10 cellular contexts compared by ENCODE assay signal in the genomic region with DNA sequence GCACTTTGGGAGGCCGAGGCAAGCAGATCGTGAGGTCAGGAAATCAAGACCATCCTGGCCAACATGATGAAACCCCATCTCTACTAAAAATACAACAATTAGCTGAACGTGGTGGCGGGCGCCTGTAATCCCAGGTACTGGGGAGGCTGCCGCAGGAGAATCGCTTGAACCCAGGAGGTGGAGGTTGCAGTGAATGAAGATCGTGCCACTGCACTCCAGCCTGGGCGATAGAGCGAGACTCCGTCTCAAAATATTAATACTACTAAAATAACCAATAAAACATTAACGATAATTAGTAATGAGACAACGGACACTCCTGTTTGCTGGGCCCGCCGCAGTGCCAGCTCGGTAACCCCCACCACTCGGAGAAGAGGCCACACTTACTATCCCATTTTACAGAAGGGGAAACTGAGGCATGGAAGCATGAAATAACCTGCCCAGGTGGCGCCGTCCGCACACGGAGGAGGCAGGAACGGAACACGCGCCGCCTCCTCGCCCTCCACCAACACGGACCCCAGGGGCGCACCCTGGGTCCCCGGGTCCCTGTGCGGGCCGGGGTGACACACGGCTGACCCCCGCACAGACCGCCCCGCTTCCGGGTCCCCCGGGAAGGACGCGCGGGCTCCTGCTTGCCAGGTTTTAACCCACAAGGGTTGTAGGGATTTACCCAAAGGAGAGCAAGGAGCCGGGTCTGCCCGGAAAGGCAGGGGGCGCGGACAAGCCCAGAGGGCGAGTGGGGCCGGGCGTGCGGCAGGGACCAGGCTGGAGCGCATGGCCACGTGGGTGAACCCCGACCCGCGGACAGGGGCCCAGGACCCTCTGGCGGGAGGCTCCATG. TPM values are rescaled to one million over a fixed set of nuclear protein-coding genes. Genes with fewer than 3 reads are reported as not detected.
A peak's percentile ranks its signal among the peaks of the same experiment; 100 is the strongest.
DNase-seq lines count a peak whose midpoint lies in the region; ATAC-seq and TF ChIP-seq lines count a peak whose summit lies in the region.
"Had no signal": no experiment of that assay in that cellular context is flagged by ENCODE, and none has a peak within 500 bp of the region (broad histone marks: within the 10 kb centered on the region; RNA-seq: fewer than 3 reads in every experiment).

No MANE protein-coding gene starts in this region.

- H3K36me3 Mint-ChIP-seq in CD4-positive, alpha-beta T cell (ENCODE audit: low read depth): peaks cover 36% of the 10 kb centered on the region
- H3K36me3 Mint-ChIP-seq in activated CD4-positive, alpha-beta memory T cell treated with anti-CD3 and anti-CD28 coated beads for 36 hours: peaks cover 5% of the 10 kb centered on the region
- H3K36me3 Mint-ChIP-seq in immature natural killer cell: peaks cover 0 to 4% (median 0%) of the 10 kb centered on the region in 3 donors

- peak overlapping the region; percentile 94 for H3K4me3 Mint-ChIP-seq in CD4-positive, alpha-beta T cell
- H3K4me3 Mint-ChIP-seq in activated CD4-positive, alpha-beta memory T cell treated with anti-CD3 and anti-CD28 coated beads for 36 hours: peak overlapping the region; percentile 67
- H3K4me3 Mint-ChIP-seq in immature natural killer cell: peak overlapping the region; percentile 75 to 82 (median 77)

- peaks cover 42% of the 10 kb centered on the region for H3K4me1 Mint-ChIP-seq in CD4-positive, alpha-beta T cell (ENCODE audit: low read depth)
- H3K4me1 Mint-ChIP-seq in activated CD4-positive, alpha-beta memory T cell treated with anti-CD3 and anti-CD28 coated beads for 36 hours (ENCODE audit: low read depth): peaks cover 47% of the 10 kb centered on the region
- H3K4me1 Mint-ChIP-seq in immature natural killer cell: peaks cover 25 to 31% of the 10 kb centered on the region in 2 donors

- no peak for TF ChIP-seq CTCF in CD4-positive, alpha-beta T cell (IDR thresholded peaks at IDR 0.05)
- no peak for TF ChIP-seq CTCF in left lung (IDR thresholded peaks at IDR 0.05)

- H3K27ac Mint-ChIP-seq in CD4-positive, alpha-beta T cell: peak overlapping the region; percentile 100
- H3K27ac Mint-ChIP-seq in activated CD4-positive, alpha-beta memory T cell treated with anti-CD3 and anti-CD28 coated beads for 36 hours: peak overlapping the region; percentile 70
- peak overlapping the region; percentile 68 to 91 (median 88) for H3K27ac Mint-ChIP-seq in immature natural killer cell

- H3K4me1 ChIP-seq in left lung: peaks cover 5 to 75% of the 10 kb centered on the region in 2 donors

- no peaks in the 10 kb centered on the region for H3K9me3 ChIP-seq in CD4-positive, alpha-beta T cell (ENCODE audit: control insufficient read depth, low read length)
- no peaks in the 10 kb centered on the region for H3K9me3 ChIP-seq in left lung
- H3K9me3 ChIP-seq: mucosa of descending colon had no signal

- no peak for DNase-seq in CD4-positive, alpha-beta T cell
- DNase-seq in activated CD4-positive, alpha-beta memory T cell treated with anti-CD3 and anti-CD28 coated beads for 36 hours: no peak
- no peak for DNase-seq in immature natural killer cell
- DNase-seq in ACHN: no peak
- DNase-seq in middle frontal gyrus (ENCODE audit: extremely low spot score, low spot score): no peak
- no peak for DNase-seq in left lung
- DNase-seq: NCI-H345 had no signal

- H3K36me3 ChIP-seq in left lung: no peaks in the 10 kb centered on the region

- no peaks in the 10 kb centered on the region for H3K27me3 ChIP-seq in CD4-positive, alpha-beta T cell (ENCODE audit: control insufficient read depth, insufficient read depth, low read length)
- H3K27me3 ChIP-seq in left lung: peaks cover 0 to 5% of the 10 kb centered on the region in 2 donors

- peak overlapping the region in 1 of 2 donors; percentile 69 for H3K4me3 ChIP-seq in left lung
- H3K4me3 ChIP-seq: mucosa of descending colon had no signal

- no peaks in the 10 kb centered on the region for H3K27me3 Mint-ChIP-seq in CD4-positive, alpha-beta T cell
- H3K27me3 Mint-ChIP-seq in activated CD4-positive, alpha-beta memory T cell treated with anti-CD3 and anti-CD28 coated beads for 36 hours: no peaks in the 10 kb centered on the region
- H3K27me3 Mint-ChIP-seq in immature natural killer cell (ENCODE audit: low read depth in 3 of 3): peaks cover 5 to 29% (median 13%) of the 10 kb centered on the region in 3 donors

- peak overlapping the region; percentile 72 for H3K27ac ChIP-seq in CD4-positive, alpha-beta T cell (ENCODE audit: low read depth, low read length)
- peak overlapping the region in 1 of 2 donors; percentile 37 for H3K27ac ChIP-seq in left lung
- H3K27ac ChIP-seq: HL-60, VCaP had no signal

- CTCF ChIA-PET in CD4-positive, alpha-beta T cell (lab: Charles Lee): no interaction called here
- CTCF ChIA-PET in activated CD4-positive, alpha-beta memory T cell treated with anti-CD3 and anti-CD28 coated beads for 36 hours (lab: Charles Lee): interaction anchor here (0.8 to 1.6 kb wide), 2 partner anchors 70 to 142 kb away, joined by 3 read pairs; no protein-coding TSS in a partner anchor

- intact Hi-C loops in CD4-positive, alpha-beta T cell (cut with DNase I, micrococcal nuclease): no loop called here
- intact Hi-C loops in activated CD4-positive, alpha-beta memory T cell treated with anti-CD3 and anti-CD28 coated beads for 36 hours (cut with micrococcal nuclease): loop anchor here (10.0 kb wide), 1 partner anchor 247 kb away; the partner anchor contains the start of gene RNF126
- intact Hi-C loops in left lung (cut with DNase I): no loop called here

- POLR2A ChIA-PET in CD4-positive, alpha-beta T cell (lab: Charles Lee): interaction anchor here (1.1 to 11.1 kb wide), 2 partner anchors 16 to 39 kb away, joined by 3 to 183 read pairs; partner anchors contain the start of genes MED16 and RNU6-9
- POLR2A ChIA-PET in activated CD4-positive, alpha-beta memory T cell treated with anti-CD3 and anti-CD28 coated beads for 36 hours (lab: Charles Lee): no interaction called here

- H3K9me3 Mint-ChIP-seq in CD4-positive, alpha-beta T cell: no peaks in the 10 kb centered on the region
- no peaks in the 10 kb centered on the region for H3K9me3 Mint-ChIP-seq in activated CD4-positive, alpha-beta memory T cell treated with anti-CD3 and anti-CD28 coated beads for 36 hours
- no peaks in the 10 kb centered on the region for H3K9me3 Mint-ChIP-seq in immature natural killer cell

- in situ Hi-C loops in ACHN (cut with HindIII; ENCODE audit: low pct_ligation_motif_present, low pct_unique_long_range_greater_than_20kb, low sequenced_read_pairs): no loop called here

- ATAC-seq in CD4-positive, alpha-beta T cell (ENCODE audit: poor library complexity): no peak
- ATAC-seq in left lung: no peak
- ATAC-seq: mucosa of descending colon had no signal

RNA-seq across cellular contexts. Expression of gene R3HDM4, which starts 1.6 kb away (rescaled TPM):
- total RNA-seq in CD4-positive, alpha-beta T cell: 100 to 1,000 TPM; 309 to 313 TPM
- 10 to 100 TPM; 80.4 to 81.4 TPM for total RNA-seq in activated CD4-positive, alpha-beta memory T cell treated with anti-CD3 and anti-CD28 coated beads for 36 hours
- polyA plus RNA-seq in immature natural killer cell: 100 to 1,000 TPM in 1 of 3 donors, 10 to 100 TPM in 2; 83.5 to 146 (median 85.8) TPM
- 10 to 100 TPM; 46.1 to 66.3 TPM for total RNA-seq in left lung

RNA-seq across cellular contexts. Expression of gene KISS1R, which starts 5.7 kb away (rescaled TPM):
- 1 to 10 TPM; 1.5 to 1.6 TPM for total RNA-seq in CD4-positive, alpha-beta T cell
- 10 to 100 TPM in 1 of 2 experiments, 1 to 10 TPM in 1; 9.9 to 10.6 TPM for total RNA-seq in activated CD4-positive, alpha-beta memory T cell treated with anti-CD3 and anti-CD28 coated beads for 36 hours
- not detected for polyA plus RNA-seq in immature natural killer cell
- total RNA-seq in left lung: under 1 TPM in 1 of 2 donors, not detected in 1; 0.23 TPM
- total RNA-seq: mucosa of descending colon had no signal

RNA-seq across cellular contexts. Expression of gene ARID3A, which starts 14.4 kb away (rescaled TPM):
- 1 to 10 TPM; 3.7 to 4.1 TPM for total RNA-seq in CD4-positive, alpha-beta T cell
- 10 to 100 TPM; 28.5 to 30.6 TPM for total RNA-seq in activated CD4-positive, alpha-beta memory T cell treated with anti-CD3 and anti-CD28 coated beads for 36 hours
- 1 to 10 TPM; 1.0 to 1.7 (median 1.4) TPM for polyA plus RNA-seq in immature natural killer cell
- 10 to 100 TPM; 20.7 to 35.7 TPM for total RNA-seq in left lung

RNA-seq across cellular contexts. Expression of gene RNU6-9, which starts 18.1 kb away (rescaled TPM):
- total RNA-seq in CD4-positive, alpha-beta T cell: not detected
- not detected for total RNA-seq in activated CD4-positive, alpha-beta memory T cell treated with anti-CD3 and anti-CD28 coated beads for 36 hours
- not detected for polyA plus RNA-seq in immature natural killer cell
- not detected for total RNA-seq in left lung
- total RNA-seq: mucosa of descending colon had no signal

RNA-seq across cellular contexts. Expression of gene MED16, which starts 18.4 kb away (rescaled TPM):
- 10 to 100 TPM; 25.8 to 30.1 TPM for total RNA-seq in CD4-positive, alpha-beta T cell
- 10 to 100 TPM; 58.9 to 62.7 TPM for total RNA-seq in activated CD4-positive, alpha-beta memory T cell treated with anti-CD3 and anti-CD28 coated beads for 36 hours
- 100 to 1,000 TPM in 1 of 3 donors, 10 to 100 TPM in 2; 44.2 to 112 (median 48.0) TPM for polyA plus RNA-seq in immature natural killer cell
- total RNA-seq in left lung: 10 to 100 TPM; 51.7 to 55.8 TPM

Comparison
In these comparisons a context has a peak if more than half of its experiments do, and no peak if none do; other contexts are left out.
1. RNA of gene KISS1R, which starts 5.7 kb away (total RNA-seq): 9.9 to 10.6 TPM in activated CD4-positive, alpha-beta memory T cell treated with anti-CD3 and anti-CD28 coated beads for 36 hours; 1.5 to 1.6 TPM in CD4-positive, alpha-beta T cell and 0.23 TPM in left lung; every median in the first group is over 4 times any median in the second.
2. RNA of gene ARID3A, which starts 14.4 kb away (total RNA-seq): 20.7 to 35.7 TPM in left lung and 28.5 to 30.6 TPM in activated CD4-positive, alpha-beta memory T cell treated with anti-CD3 and anti-CD28 coated beads for 36 hours; 3.7 to 4.1 TPM in CD4-positive, alpha-beta T cell; every median in the first group is over 4 times any median in the second.
3. Peak in every context shown above with its lines, with median percentiles within 50 percentile points of each other: H3K27ac Mint-ChIP-seq and H3K4me3 Mint-ChIP-seq.